ENCODE assay signal across 26 cellular contexts in genomic region chr6:79334674-79335073, GRCh38.
DNase-seq lines count a peak whose midpoint lies in the region; ATAC-seq and TF ChIP-seq lines count a peak whose summit lies in the region.
"Had no signal": no experiment of that assay in that cellular context is flagged by ENCODE, and none has a peak within 500 bp of the region (broad histone marks: within the 10 kb centered on the region; RNA-seq: fewer than 3 reads in every experiment).

No MANE protein-coding gene starts in this region.

- peaks cover 21% of the 10 kb centered on the region for H3K27me3 Mint-ChIP-seq in activated CD4-positive, alpha-beta T cell treated with anti-CD3 and anti-CD28 coated beads for 36 hours
- peaks cover 5% of the 10 kb centered on the region for H3K27me3 Mint-ChIP-seq in activated CD4-positive, alpha-beta T cell treated with anti-CD3 and anti-CD28 coated beads, Interleukin-2, amount 10 ng/mL, durations not matched to agents 24 days and 14 days
- H3K27me3 Mint-ChIP-seq: B cell had no signal

- H3F3A ChIP-seq in smooth muscle cell (ENCODE audit: low read depth): no peaks in the 10 kb centered on the region

- no peak for ATAC-seq in activated CD4-positive, alpha-beta T cell treated with anti-CD3 and anti-CD28 coated beads for 36 hours
- ATAC-seq in body of pancreas (no peak), HG03571 (IDR thresholded peaks at IDR 0.05; ENCODE audit: unreplicated experiment) (no peak)
- ATAC-seq: heart right ventricle had no signal

- H3K27ac Mint-ChIP-seq in activated CD4-positive, alpha-beta T cell treated with anti-CD3 and anti-CD28 coated beads for 36 hours: peak overlapping the region; percentile 28
- no peak overlapping the region for H3K27ac Mint-ChIP-seq in activated CD4-positive, alpha-beta T cell treated with anti-CD3 and anti-CD28 coated beads, Interleukin-2, amount 10 ng/mL, durations not matched to agents 24 days and 14 days
- H3K27ac Mint-ChIP-seq: activated naive CD8-positive, alpha-beta T cell; B cell; immature natural killer cell; T-helper 1 cell treated with Interleukin-12 subunit alpha and Interleukin-12 subunit beta and Interleukin-4 antibody, amounts not matched to agents 30 μg/mL and 1 μg/mL, for 36 hours had no signal

- H3K4me1 Mint-ChIP-seq in activated CD4-positive, alpha-beta T cell treated with anti-CD3 and anti-CD28 coated beads for 36 hours: peaks cover 31% of the 10 kb centered on the region
- peaks cover 9% of the 10 kb centered on the region for H3K4me1 Mint-ChIP-seq in activated CD4-positive, alpha-beta T cell treated with anti-CD3 and anti-CD28 coated beads, Interleukin-2, amount 10 ng/mL, durations not matched to agents 24 days and 14 days
- H3K4me1 Mint-ChIP-seq: B cell, immature natural killer cell had no signal

- TF ChIP-seq CTCF in smooth muscle cell (IDR thresholded peaks at IDR 0.05; ENCODE audit: borderline replicate concordance, insufficient read depth, poor library complexity, severe bottlenecking) (no peak), body of pancreas (IDR thresholded peaks at IDR 0.05) (no peak)

- H3K27ac ChIP-seq in Karpas-422 (ENCODE audit: low read length) (no peak overlapping the region), epithelial cell of prostate (no peak overlapping the region), smooth muscle cell (ENCODE audit: low read depth) (peak overlapping the region; percentile 52), body of pancreas (no peak overlapping the region)
- H3K27ac ChIP-seq: coronary artery, heart right ventricle, PC-9, right atrium auricular region, WERI-Rb-1 had no signal

- DNase-seq in activated CD4-positive, alpha-beta T cell treated with anti-CD3 and anti-CD28 coated beads for 36 hours: no peak
- no peak for DNase-seq in activated CD4-positive, alpha-beta T cell treated with anti-CD3 and anti-CD28 coated beads, Interleukin-2, amount 10 ng/mL, durations not matched to agents 24 days and 14 days
- DNase-seq in Karpas-422: peak; percentile 11
- peak; percentile 22 for DNase-seq in epithelial cell of prostate (ENCODE audit: low read depth, low spot score)
- DNase-seq in smooth muscle cell (lab: John Stamatoyannopoulos, UW; ENCODE audit: unreplicated experiment): no peak
- no peak for DNase-seq in body of pancreas
- DNase-seq in middle frontal gyrus (ENCODE audit: extremely low spot score, low spot score): no peak
- DNase-seq: 8988T; activated CD4-positive, alpha-beta T cell treated with anti-CD3 and anti-CD28 coated beads, Interleukin-2, amount 50 U/mL, for 4 hours; activated T-cell treated with anti-CD3 and anti-CD28 coated beads for 4 hours; EL; heart right ventricle; immature natural killer cell; KBM-7; NCI-H1694 treated with DMSO at 0.1 percent for 48 hours; NCI-H748 treated with DMSO at 0.1 percent for 48 hours; PC-9; SHP77 treated with DMSO at 0.1 percent for 48 hours; substantia nigra; WERI-Rb-1 had no signal

- H3K4me3 Mint-ChIP-seq in activated CD4-positive, alpha-beta T cell treated with anti-CD3 and anti-CD28 coated beads for 36 hours: no peak overlapping the region
- H3K4me3 Mint-ChIP-seq in activated CD4-positive, alpha-beta T cell treated with anti-CD3 and anti-CD28 coated beads, Interleukin-2, amount 10 ng/mL, durations not matched to agents 24 days and 14 days: no peak overlapping the region
- H3K4me3 Mint-ChIP-seq: activated naive CD8-positive, alpha-beta T cell; B cell; immature natural killer cell; T-helper 1 cell treated with Interleukin-12 subunit alpha and Interleukin-12 subunit beta and Interleukin-4 antibody, amounts not matched to agents 30 μg/mL and 1 μg/mL, for 36 hours had no signal

- no peaks in the 10 kb centered on the region for H3K9me3 ChIP-seq in Karpas-422 (ENCODE audit: low read length)
- H3K9me3 ChIP-seq in smooth muscle cell (replicated peaks; ENCODE audit: low read depth): no peaks in the 10 kb centered on the region
- H3K9me3 ChIP-seq in body of pancreas: no peaks in the 10 kb centered on the region
- H3K9me3 ChIP-seq: heart right ventricle, right atrium auricular region had no signal

- H3K4me1 ChIP-seq in Karpas-422 (ENCODE audit: low read length) (no peaks in the 10 kb centered on the region), smooth muscle cell (ENCODE audit: low read depth) (no peaks in the 10 kb centered on the region), body of pancreas (no peaks in the 10 kb centered on the region)
- H3K4me1 ChIP-seq: heart right ventricle, right atrium auricular region had no signal

- H3K36me3 ChIP-seq in Karpas-422 (ENCODE audit: insufficient read depth, low read length) (no peaks in the 10 kb centered on the region), smooth muscle cell (ENCODE audit: low read depth) (no peaks in the 10 kb centered on the region), body of pancreas (replicated peaks in 1 of 2; ENCODE audit: insufficient read depth in 1 of 2, low read depth in 2 of 2) (no peaks in the 10 kb centered on the region)
- H3K36me3 ChIP-seq: heart right ventricle, right atrium auricular region, WERI-Rb-1 had no signal

- no peaks in the 10 kb centered on the region for H3K36me3 Mint-ChIP-seq in activated CD4-positive, alpha-beta T cell treated with anti-CD3 and anti-CD28 coated beads for 36 hours (ENCODE audit: low read depth)
- no peaks in the 10 kb centered on the region for H3K36me3 Mint-ChIP-seq in activated CD4-positive, alpha-beta T cell treated with anti-CD3 and anti-CD28 coated beads, Interleukin-2, amount 10 ng/mL, durations not matched to agents 24 days and 14 days (ENCODE audit: low read depth)
- H3K36me3 Mint-ChIP-seq: activated naive CD8-positive, alpha-beta T cell; immature natural killer cell had no signal

- H3K9ac ChIP-seq in Karpas-422 (ENCODE audit: low read length) (no peak overlapping the region), smooth muscle cell (ENCODE audit: low read depth) (no peak overlapping the region)

- H3K27me3 ChIP-seq in Karpas-422 (ENCODE audit: low read length) (no peaks in the 10 kb centered on the region), smooth muscle cell (ENCODE audit: low read depth) (no peaks in the 10 kb centered on the region), body of pancreas (no peaks in the 10 kb centered on the region)
- H3K27me3 ChIP-seq: heart right ventricle, right atrium auricular region had no signal

- H3K4me3 ChIP-seq in Karpas-422 (ENCODE audit: low read length) (no peak overlapping the region), smooth muscle cell (no peak overlapping the region), body of pancreas (no peak overlapping the region)
- H3K4me3 ChIP-seq: coronary artery, heart right ventricle, PC-9, right atrium auricular region had no signal

- 54% methylated on average over 4 of the region's 4 CpGs for WGBS in smooth muscle cell (ENCODE audit: low lambda C conversion rate)
- WGBS in body of pancreas, 2 donors: 76 to 83% methylated on average over 4 of the region's 4 CpGs

- intact Hi-C loops in activated CD4-positive, alpha-beta T cell treated with anti-CD3 and anti-CD28 coated beads for 36 hours (cut with DNase I, micrococcal nuclease): loop anchor here (5.0 to 10.0 kb wide), 5 partner anchors 100 to 833 kb away; partner anchors contain the start of genes HMGN3 (in 1 of the 2) and PHIP (in 1 of the 2)
- intact Hi-C loops in activated CD4-positive, alpha-beta T cell treated with anti-CD3 and anti-CD28 coated beads, Interleukin-2, amount 10 ng/mL, durations not matched to agents 24 days and 14 days (cut with micrococcal nuclease): loop anchor here (1.0 to 10.0 kb wide), 5 partner anchors 99 to 830 kb away; partner anchors contain the start of gene PHIP
- intact Hi-C loops in body of pancreas (cut with DNase I): no loop called here

- POLR2A ChIA-PET in activated CD4-positive, alpha-beta T cell treated with anti-CD3 and anti-CD28 coated beads for 36 hours (lab: Charles Lee): no interaction called here

- H3K4me2 ChIP-seq in Karpas-422 (ENCODE audit: low read depth, low read length, poor library complexity, severe bottlenecking) (no peak overlapping the region), smooth muscle cell (peak overlapping the region; percentile 46)
- H3K4me2 ChIP-seq: PC-9 had no signal

- no peaks in the 10 kb centered on the region for H3K9me2 ChIP-seq in Karpas-422 (replicated peaks; ENCODE audit: insufficient read depth, low read length)

- H2AFZ ChIP-seq in Karpas-422 (ENCODE audit: low read length): no peak overlapping the region
- no peak overlapping the region for H2AFZ ChIP-seq in smooth muscle cell (ENCODE audit: low read depth)
- H2AFZ ChIP-seq: PC-9 had no signal

- no peaks in the 10 kb centered on the region for H3K79me2 ChIP-seq in Karpas-422 (ENCODE audit: low read length)
- no peaks in the 10 kb centered on the region for H3K79me2 ChIP-seq in smooth muscle cell (ENCODE audit: low read depth)

- H4K20me1 ChIP-seq in Karpas-422 (ENCODE audit: insufficient read depth, low read depth, low read length): no peaks in the 10 kb centered on the region
- H4K20me1 ChIP-seq in smooth muscle cell (ENCODE audit: low read depth): no peaks in the 10 kb centered on the region

- H3K9me3 Mint-ChIP-seq in activated CD4-positive, alpha-beta T cell treated with anti-CD3 and anti-CD28 coated beads for 36 hours (ENCODE audit: low read depth): no peaks in the 10 kb centered on the region
- H3K9me3 Mint-ChIP-seq in activated CD4-positive, alpha-beta T cell treated with anti-CD3 and anti-CD28 coated beads, Interleukin-2, amount 10 ng/mL, durations not matched to agents 24 days and 14 days: no peaks in the 10 kb centered on the region
- H3K9me3 Mint-ChIP-seq: T-helper 1 cell treated with Interleukin-12 subunit alpha and Interleukin-12 subunit beta and Interleukin-4 antibody, amounts not matched to agents 30 μg/mL and 1 μg/mL, for 36 hours had no signal

- no peak for TF ChIP-seq POLR2A in body of pancreas (IDR thresholded peaks at IDR 0.05)

- CTCF ChIA-PET in activated CD4-positive, alpha-beta T cell treated with anti-CD3 and anti-CD28 coated beads for 36 hours (lab: Charles Lee): interaction anchor here (0.8 to 1.7 kb wide), 2 partner anchors 10 to 298 kb away, joined by 3 read pairs; no protein-coding TSS in a partner anchor

Comparison
In these comparisons a context has a peak if more than half of its experiments do, and no peak if none do; other contexts are left out.
1. DNase-seq: peak in Karpas-422 (single experiment) and epithelial cell of prostate (single experiment); none in activated CD4-positive, alpha-beta T cell treated with anti-CD3 and anti-CD28 coated beads for 36 hours (single experiment), activated CD4-positive, alpha-beta T cell treated with anti-CD3 and anti-CD28 coated beads, Interleukin-2, amount 10 ng/mL, durations not matched to agents 24 days and 14 days (single experiment), smooth muscle cell (single experiment), body of pancreas (0 of 4) and middle frontal gyrus (single experiment).